ENCODE assay signal across 1 cellular context in genomic region chr4:6783111-6783981, GRCh38.
TF ChIP-seq lines count a peak whose summit lies in the region.

No MANE protein-coding gene starts in this region.

TF ChIP-seq in K562, 482 proteins besides CTCF, POLR2A, EP300 and RAD21 (continued from another document):
- TF ChIP-seq IRF2 (CRISPR knock-in tag; IDR thresholded peaks at IDR 0.05) = 0 out of 2 replicates have a peak, but pooled peaks have one; percentile 36
